Comparison of ENCODE assay signal across 8 cellular contexts in genomic region chr11:88543902-88544655, GRCh38.
DNase-seq lines count a peak whose midpoint lies in the region; ATAC-seq and TF ChIP-seq lines count a peak whose summit lies in the region.

No MANE protein-coding gene starts in this region.

- TF ChIP-seq CTCF in HL-60 (IDR thresholded peaks at IDR 0.05; ENCODE audit: insufficient read depth, low read length) (peak; percentile 90), PC-9 (conservative IDR thresholded peaks at IDR 0.05) (peak; percentile 99), fibroblast of lung (conservative IDR thresholded peaks at IDR 0.05 in 1 of 2, IDR thresholded peaks at IDR 0.05 in 1 of 2; ENCODE audit: low read depth in 1 of 2, low read length in 2 of 2) (peak; percentile 99 to 100)

- no CpG with 5 or more reads among the region's 5 CpGs for WGBS in neuronal stem cell (ENCODE audit: extremely low coverage in 2 of 2, insufficient read length in 2 of 2, insufficient replicate concordance in 1 of 2), 2 donors

- ATAC-seq in GM21360 (IDR thresholded peaks at IDR 0.05; ENCODE audit: unreplicated experiment), result peak; percentile 99

- H3K36me3 ChIP-seq in PC-9 (ENCODE audit: low read depth), result no peaks in the 10 kb centered on the region
- H3K36me3 ChIP-seq in fibroblast of lung (ENCODE audit: control insufficient read depth, insufficient read depth, low read length), result no peaks in the 10 kb centered on the region
- no peaks in the 10 kb centered on the region for H3K36me3 ChIP-seq in neuronal stem cell (replicated peaks in 1 of 2; ENCODE audit: control insufficient read depth in 2 of 2, insufficient read depth in 2 of 2, low read length in 2 of 2)

- H3K9ac ChIP-seq in fibroblast of lung (ENCODE audit: insufficient read depth, low read length), result no peak overlapping the region
- no peak overlapping the region for H3K9ac ChIP-seq in neuronal stem cell (ENCODE audit: low read depth, low read length, poor library complexity)

- CTCF ChIA-PET in PC-9 (lab: Charles Lee), result interaction anchor here (0.7 to 1.2 kb wide), 4 partner anchors 8 to 528 kb away, joined by 3 to 8 read pairs (median 4); no protein-coding TSS in a partner anchor

- H3K4me2 ChIP-seq in PC-9 (peak overlapping the region; percentile 20), fibroblast of lung (ENCODE audit: extremely low read depth, insufficient read depth, low read length) (peak overlapping the region; percentile 51), neuronal stem cell (ENCODE audit: insufficient read depth, low read length, poor library complexity, severe bottlenecking) (no peak overlapping the region)

- H4K8ac ChIP-seq in neuronal stem cell (ENCODE audit: low read depth, low read length), result no peak overlapping the region

- H2BK5ac ChIP-seq in neuronal stem cell (ENCODE audit: low read length), result no peak overlapping the region

- no peaks in the 10 kb centered on the region for H3K79me1 ChIP-seq in neuronal stem cell (ENCODE audit: low read depth, low read length)

- H3K14ac ChIP-seq in neuronal stem cell (ENCODE audit: low read length), result no peak overlapping the region

- H3K36me3 Mint-ChIP-seq in activated T-cell treated with anti-CD3 and anti-CD28 coated beads, Interleukin-2, amount 50 U/mL, for 24 hours (ENCODE audit: low read depth), result no peaks in the 10 kb centered on the region

- no peaks in the 10 kb centered on the region for H3K9me3 Mint-ChIP-seq in activated T-cell treated with anti-CD3 and anti-CD28 coated beads, Interleukin-2, amount 50 U/mL, for 24 hours

- H3K27me3 Mint-ChIP-seq in activated T-cell treated with anti-CD3 and anti-CD28 coated beads, Interleukin-2, amount 50 U/mL, for 24 hours, result no peaks in the 10 kb centered on the region

- H3K4ac ChIP-seq in neuronal stem cell (ENCODE audit: low read length), result no peak overlapping the region

- H2BK15ac ChIP-seq in neuronal stem cell (ENCODE audit: low read length), result no peak overlapping the region

- H3K9me2 ChIP-seq in PC-9 (ENCODE audit: insufficient read depth), result no peaks in the 10 kb centered on the region

- H3K27ac ChIP-seq in HL-60 (replicated peaks) (no peak overlapping the region), PC-9 (no peak overlapping the region), fibroblast of lung (ENCODE audit: insufficient read depth, low read length) (no peak overlapping the region), neuronal stem cell (replicated peaks; ENCODE audit: low read length) (no peak overlapping the region)

- no TSS peak for BruUV-seq in PC-9 (replicated peaks; lab: Mats Ljungman, UMichigan)

- H2BK120ac ChIP-seq in neuronal stem cell (ENCODE audit: low read depth, low read length), result no peak overlapping the region

- H3K9me3 ChIP-seq in PC-9 (ENCODE audit: insufficient read depth, low read depth), result no peaks in the 10 kb centered on the region
- no peaks in the 10 kb centered on the region for H3K9me3 ChIP-seq in fibroblast of lung (ENCODE audit: control insufficient read depth, insufficient read depth, low read depth, low read length)
- H3K9me3 ChIP-seq in neuronal stem cell (replicated peaks in 1 of 2; ENCODE audit: control insufficient read depth in 2 of 2, insufficient read depth in 1 of 2, low read depth in 1 of 2, low read length in 2 of 2), result no peaks in the 10 kb centered on the region

- POLR2A ChIA-PET in PC-9 (lab: Charles Lee; ENCODE audit: unreplicated experiment), result no interaction called here

- 0 out of 2 replicates have a peak, but pooled peaks cover under 1% of the 10 kb centered on the region for H3F3A ChIP-seq in PC-9 (ENCODE audit: insufficient read depth, low read depth)

- no peaks in the 10 kb centered on the region for H4K20me1 ChIP-seq in PC-9 (ENCODE audit: insufficient read depth)
- no peaks in the 10 kb centered on the region for H4K20me1 ChIP-seq in fibroblast of lung (ENCODE audit: control insufficient read depth, extremely low read depth, insufficient read depth, low read length)

- peaks cover 13% of the 10 kb centered on the region for H3K4me1 Mint-ChIP-seq in activated T-cell treated with anti-CD3 and anti-CD28 coated beads, Interleukin-2, amount 50 U/mL, for 24 hours (ENCODE audit: low read depth)

- peak overlapping the region; percentile 2 for H2AFZ ChIP-seq in PC-9
- H2AFZ ChIP-seq in fibroblast of lung (ENCODE audit: low read length), result peak overlapping the region; percentile 81
- H2AFZ ChIP-seq in neuronal stem cell (ENCODE audit: low read length), result no peak overlapping the region

- H3K4me3 Mint-ChIP-seq in activated T-cell treated with anti-CD3 and anti-CD28 coated beads, Interleukin-2, amount 50 U/mL, for 24 hours, result no peak overlapping the region

- H3K4me1 ChIP-seq in PC-9 (replicated peaks; ENCODE audit: insufficient read depth) (peaks cover 3% of the 10 kb centered on the region), fibroblast of lung (ENCODE audit: control insufficient read depth, extremely low read depth, insufficient read depth, low read length) (no peaks in the 10 kb centered on the region), neuronal stem cell (ENCODE audit: control insufficient read depth in 2 of 2, insufficient read depth in 1 of 2, low read depth in 1 of 2, low read length in 2 of 2) (no peaks in the 10 kb centered on the region)

- no peak overlapping the region for H2AK5ac ChIP-seq in neuronal stem cell (ENCODE audit: low read depth, low read length)

- H3K79me2 ChIP-seq in PC-9 (ENCODE audit: low read depth) (no peaks in the 10 kb centered on the region), fibroblast of lung (ENCODE audit: control insufficient read depth, insufficient read depth, low read length) (no peaks in the 10 kb centered on the region)

- intact Hi-C loops in PC-9 (cut with micrococcal nuclease; ENCODE audit: unreplicated experiment), result loop anchor here (1.0 to 5.0 kb wide), 11 partner anchors 162 to 1191 kb away; partner anchors contain the start of gene RAB38

- H3K4me3 ChIP-seq in HL-60 (replicated peaks; ENCODE audit: insufficient read depth, low read length), result no peak overlapping the region
- no peak overlapping the region for H3K4me3 ChIP-seq in PC-9
- H3K4me3 ChIP-seq in fibroblast of lung (replicated peaks in 1 of 4; ENCODE audit: control extremely low read depth in 1 of 4, insufficient read depth in 1 of 4, low read depth in 3 of 4, low read length in 4 of 4), result no peak overlapping the region
- H3K4me3 ChIP-seq in neuronal stem cell (ENCODE audit: low read length in 2 of 2), result no peak overlapping the region

- DNase-seq in DMS 273 (lab: John Stamatoyannopoulos, UW; ENCODE audit: unreplicated experiment), result peak; percentile 85
- peak; percentile 49 to 88 for DNase-seq in HL-60 (ENCODE audit: low read depth in 1 of 2, low spot score in 1 of 2)
- peak; percentile 80 to 81 for DNase-seq in PC-9
- DNase-seq in activated T-cell treated with anti-CD3 and anti-CD28 coated beads, Interleukin-2, amount 50 U/mL, for 24 hours, result peak; percentile 84
- DNase-seq in fibroblast of lung (ENCODE audit: low read depth in 2 of 2), result peak; percentile 81 to 93
- DNase-seq in neuronal stem cell (ENCODE audit: low spot score), result peak; percentile 78
- DNase-seq in stromal cell of bone marrow (ENCODE audit: low read depth), result peak; percentile 88

- no peak overlapping the region for H4K91ac ChIP-seq in neuronal stem cell (ENCODE audit: low read depth, low read length, poor library complexity)

- H3K23ac ChIP-seq in neuronal stem cell (ENCODE audit: low read depth, low read length, poor library complexity), result no peak overlapping the region

- H2BK12ac ChIP-seq in neuronal stem cell (ENCODE audit: low read length), result no peak overlapping the region

- H3K18ac ChIP-seq in neuronal stem cell (ENCODE audit: low read length), result no peak overlapping the region

- H3K27ac Mint-ChIP-seq in activated T-cell treated with anti-CD3 and anti-CD28 coated beads, Interleukin-2, amount 50 U/mL, for 24 hours, result no peak overlapping the region

- H3K27me3 ChIP-seq in HL-60 (ENCODE audit: insufficient read depth, poor library complexity, severe bottlenecking), result peaks cover 8% of the 10 kb centered on the region
- no peaks in the 10 kb centered on the region for H3K27me3 ChIP-seq in PC-9 (ENCODE audit: insufficient read depth, low read depth)
- no peaks in the 10 kb centered on the region for H3K27me3 ChIP-seq in fibroblast of lung (ENCODE audit: control insufficient read depth, insufficient read depth, low read length)
- no peaks in the 10 kb centered on the region for H3K27me3 ChIP-seq in neuronal stem cell (ENCODE audit: control insufficient read depth in 3 of 3, insufficient read depth in 3 of 3, low read depth in 1 of 3, low read length in 3 of 3)
